In the genomic region with DNA sequence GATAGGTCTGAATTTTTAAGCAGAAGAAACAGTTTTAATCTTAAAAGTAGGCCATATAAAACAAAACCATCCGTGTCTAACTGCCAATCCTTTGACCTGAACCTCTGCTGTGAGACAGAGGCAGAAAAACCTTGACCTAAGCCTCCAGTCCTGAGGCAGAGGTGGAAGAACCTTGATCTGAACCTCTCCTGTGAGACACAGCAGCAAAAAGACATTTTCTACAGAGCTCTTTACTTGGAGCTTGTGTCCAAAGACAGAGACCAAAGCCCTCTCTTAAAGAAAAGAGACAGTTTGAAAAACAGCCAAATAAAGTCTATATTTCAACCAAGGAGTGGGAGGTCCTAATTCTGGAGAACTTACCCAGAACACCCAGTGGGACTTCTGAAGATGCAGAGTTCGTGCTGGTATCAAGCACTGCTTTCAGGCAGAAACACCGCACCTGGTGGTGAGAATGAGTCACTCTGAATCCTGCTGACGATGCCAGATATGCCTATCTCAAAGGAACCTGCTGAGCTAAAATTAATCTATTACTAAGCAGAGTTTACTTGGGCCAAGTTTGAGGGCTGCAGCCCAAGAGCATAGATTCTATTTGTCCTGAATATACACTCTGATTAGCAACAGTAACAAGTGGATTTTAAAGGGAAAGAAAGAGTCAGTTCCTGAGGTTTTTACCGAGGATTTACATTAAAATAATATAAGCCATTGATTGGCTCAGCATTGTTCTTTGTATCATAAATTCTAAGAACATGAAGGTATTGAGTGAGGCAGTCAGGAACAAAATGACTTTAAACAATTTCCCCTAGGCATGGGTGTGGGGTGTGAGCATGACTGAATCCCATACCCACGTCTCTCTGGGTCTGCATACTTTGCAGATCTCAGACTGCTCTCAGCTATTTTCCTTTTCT, we compare ENCODE assay signal across 9 cellular contexts.
DNase-seq lines count a peak whose midpoint lies in the region; ATAC-seq and TF ChIP-seq lines count a peak whose summit lies in the region.
"Had no signal": no experiment of that assay in that cellular context is flagged by ENCODE, and none has a peak within 500 bp of the region (broad histone marks: within the 10 kb centered on the region; RNA-seq: fewer than 3 reads in every experiment).

No MANE protein-coding gene starts in this region.

- no peak overlapping the region for H2BK5ac ChIP-seq in mesendoderm (ENCODE audit: low read length)

- H3K36me3 ChIP-seq in mesendoderm (ENCODE audit: control insufficient read depth, insufficient read depth, low read length): no peaks in the 10 kb centered on the region

- H3K36me3 Mint-ChIP-seq in natural killer cell treated with Interleukin-12 subunit alpha and Interleukin-12 subunit beta and Interleukin-15 and Interleukin-18, amount 100 ng/mL, for 72 hours: no peaks in the 10 kb centered on the region
- no peaks in the 10 kb centered on the region for H3K36me3 Mint-ChIP-seq in glutamatergic neuron (ENCODE audit: unreplicated experiment)

- H3K9me3 Mint-ChIP-seq in natural killer cell treated with Interleukin-12 subunit alpha and Interleukin-12 subunit beta and Interleukin-15 and Interleukin-18, amount 100 ng/mL, for 72 hours: peaks cover 3% of the 10 kb centered on the region
- no peaks in the 10 kb centered on the region for H3K9me3 Mint-ChIP-seq in glutamatergic neuron (ENCODE audit: unreplicated experiment)

- WGBS in mesendoderm (ENCODE audit: extremely low coverage, insufficient coverage, low lambda C conversion rate): no CpG with 5 or more reads among the region's 6 CpGs

- no peak overlapping the region for H3K4me3 ChIP-seq in mesendoderm (ENCODE audit: low read length)

- no peaks in the 10 kb centered on the region for H3K27me3 ChIP-seq in mesendoderm (ENCODE audit: insufficient read depth, low read length, poor library complexity)

- peak; percentile 6 for DNase-seq in H4 (ENCODE audit: low spot score)
- DNase-seq in LoVo (ENCODE audit: low spot score): peak; percentile 61
- DNase-seq in mesendoderm: peak; percentile 57
- no peak for DNase-seq in natural killer cell treated with Interleukin-12 subunit alpha and Interleukin-12 subunit beta and Interleukin-15 and Interleukin-18, amount 100 ng/mL, for 72 hours (ENCODE audit: low spot score)
- DNase-seq in glutamatergic neuron: no peak
- DNase-seq in cerebellar cortex (ENCODE audit: low spot score): no peak
- no peak for DNase-seq in NCI-H2227 (lab: John Stamatoyannopoulos, UW; ENCODE audit: unreplicated experiment)

- H3K9ac ChIP-seq in mesendoderm (ENCODE audit: low read length): no peak overlapping the region

- no peak for TF ChIP-seq CTCF in glutamatergic neuron (IDR thresholded peaks at IDR 0.05; ENCODE audit: partially characterized antibody, unreplicated experiment)

- H3K56ac ChIP-seq in mesendoderm (ENCODE audit: low read length): no peak overlapping the region

- no peak overlapping the region for H3K4me3 Mint-ChIP-seq in natural killer cell treated with Interleukin-12 subunit alpha and Interleukin-12 subunit beta and Interleukin-15 and Interleukin-18, amount 100 ng/mL, for 72 hours
- H3K4me3 Mint-ChIP-seq in glutamatergic neuron (ENCODE audit: unreplicated experiment): no peak overlapping the region

- no peaks in the 10 kb centered on the region for H3K27me3 Mint-ChIP-seq in natural killer cell treated with Interleukin-12 subunit alpha and Interleukin-12 subunit beta and Interleukin-15 and Interleukin-18, amount 100 ng/mL, for 72 hours
- H3K27me3 Mint-ChIP-seq in glutamatergic neuron (ENCODE audit: unreplicated experiment): no peaks in the 10 kb centered on the region

- no peak overlapping the region for H2BK120ac ChIP-seq in mesendoderm (ENCODE audit: low read depth, low read length)

- ATAC-seq in GM18519 (IDR thresholded peaks at IDR 0.05; ENCODE audit: low FRiP score, unreplicated experiment): peak; percentile 94
- no peak for ATAC-seq in natural killer cell treated with Interleukin-12 subunit alpha and Interleukin-12 subunit beta and Interleukin-15 and Interleukin-18, amount 100 ng/mL, for 72 hours
- ATAC-seq: activated CD4-positive, CD25-positive, alpha-beta regulatory T cell treated with anti-CD3 and anti-CD28 coated beads, Interleukin-2, amount 50 U/mL, for 24 hours had no signal

- no peak overlapping the region for H3K27ac Mint-ChIP-seq in natural killer cell treated with Interleukin-12 subunit alpha and Interleukin-12 subunit beta and Interleukin-15 and Interleukin-18, amount 100 ng/mL, for 72 hours
- H3K27ac Mint-ChIP-seq in glutamatergic neuron (ENCODE audit: unreplicated experiment): no peak overlapping the region

- no peak overlapping the region for H3K4ac ChIP-seq in mesendoderm (ENCODE audit: low read depth, low read length)

- no peak overlapping the region for H2BK15ac ChIP-seq in mesendoderm (replicated peaks; ENCODE audit: low read depth)

- H2AK5ac ChIP-seq in mesendoderm (ENCODE audit: low read length): no peak overlapping the region

- no peaks in the 10 kb centered on the region for H3K79me1 ChIP-seq in mesendoderm (ENCODE audit: low read length)

- peak overlapping the region; percentile 28 for H3K18ac ChIP-seq in mesendoderm (ENCODE audit: low read length)

- H3K4me1 Mint-ChIP-seq in natural killer cell treated with Interleukin-12 subunit alpha and Interleukin-12 subunit beta and Interleukin-15 and Interleukin-18, amount 100 ng/mL, for 72 hours (ENCODE audit: low read depth in 2 of 2): no peaks in the 10 kb centered on the region
- H3K4me1 Mint-ChIP-seq in glutamatergic neuron (ENCODE audit: low read depth, unreplicated experiment): peaks cover 2% of the 10 kb centered on the region

- H3K27ac ChIP-seq in mesendoderm (ENCODE audit: low read depth, low read length): no peak overlapping the region

- H3K79me2 ChIP-seq in mesendoderm (ENCODE audit: control insufficient read depth, insufficient read depth, low read length): no peaks in the 10 kb centered on the region

- no peak overlapping the region for H4K5ac ChIP-seq in mesendoderm (ENCODE audit: low read length)

- H3K4me2 ChIP-seq in mesendoderm (ENCODE audit: low read length): no peak overlapping the region

- H4K8ac ChIP-seq in mesendoderm (ENCODE audit: low read depth, low read length): no peak overlapping the region

- no peak overlapping the region for H3K23ac ChIP-seq in mesendoderm (ENCODE audit: low read length)

- H3K4me1 ChIP-seq in mesendoderm (ENCODE audit: control insufficient read depth, low read depth, low read length): no peaks in the 10 kb centered on the region

Comparison
In these comparisons a context has a peak if more than half of its experiments do, and no peak if none do; other contexts are left out.
1. DNase-seq: peak in H4 (single experiment), LoVo (single experiment) and mesendoderm (single experiment); none in natural killer cell treated with Interleukin-12 subunit alpha and Interleukin-12 subunit beta and Interleukin-15 and Interleukin-18, amount 100 ng/mL, for 72 hours (single experiment), glutamatergic neuron (single experiment), cerebellar cortex (single experiment) and NCI-H2227 (single experiment).